In genomic region chr7:125147047-125147446, GRCh38 we compare ENCODE assay signal across 18 cellular contexts.
DNase-seq lines count a peak whose midpoint lies in the region; ATAC-seq and TF ChIP-seq lines count a peak whose summit lies in the region.
"Had no signal": no experiment of that assay in that cellular context is flagged by ENCODE, and none has a peak within 500 bp of the region (broad histone marks: within the 10 kb centered on the region; RNA-seq: fewer than 3 reads in every experiment).

No MANE protein-coding gene starts in this region.

- H3K9ac ChIP-seq in neural cell (ENCODE audit: low read length) = no peak overlapping the region
- H3K9ac ChIP-seq: BLaER1 treated with 17β-estradiol and CSF1 and Interleukin-3, amounts not matched to agents 10 nM and 100 nM had no signal

- H3K4me3 ChIP-seq in RWPE2 (ENCODE audit: severe bottlenecking) (no peak overlapping the region), epithelial cell of esophagus (ENCODE audit: low read length) (no peak overlapping the region), neural cell (ENCODE audit: low read length) (no peak overlapping the region)
- H3K4me3 ChIP-seq: A549; BLaER1 treated with 17β-estradiol and CSF1 and Interleukin-3, amounts not matched to agents 10 nM and 100 nM had no signal

- H3K4me2 ChIP-seq in neural cell (ENCODE audit: low read length) = no peak overlapping the region
- H3K4me2 ChIP-seq: A549; BLaER1 treated with 17β-estradiol and CSF1 and Interleukin-3, amounts not matched to agents 10 nM and 100 nM had no signal

- TF ChIP-seq RAD21 in neural cell (conservative IDR thresholded peaks at IDR 0.05) = no peak

- DNase-seq in NCI-H2171 treated with DMSO at 0.1 percent for 48 hours (lab: John Stamatoyannopoulos, UW) (peak; percentile 67), NCI-H2171 (lab: John Stamatoyannopoulos, UW) (no peak), RWPE2 (ENCODE audit: low spot score) (no peak), epithelial cell of esophagus (ENCODE audit: low read depth) (peak; percentile 74), NCI-H1417 (lab: John Stamatoyannopoulos, UW) (no peak)
- DNase-seq: AML-193; Caco-2; Calu3; CD4-positive, alpha-beta T cell; CD8-positive, alpha-beta T cell; DMS79 treated with DMSO at 0.1 percent for 48 hours; GF-D8 had no signal

- no peaks in the 10 kb centered on the region for H3K79me2 ChIP-seq in neural cell (replicated peaks; ENCODE audit: insufficient read depth, low read length)

- H3K27me3 ChIP-seq in RWPE2 (ENCODE audit: insufficient read depth, poor library complexity, severe bottlenecking) (no peaks in the 10 kb centered on the region), neural cell (ENCODE audit: insufficient read depth, low read depth, low read length) (no peaks in the 10 kb centered on the region)
- H3K27me3 ChIP-seq: BLaER1 treated with 17β-estradiol and CSF1 and Interleukin-3, amounts not matched to agents 10 nM and 100 nM had no signal

- H3K36me3 ChIP-seq in RWPE2 (ENCODE audit: low read depth) (no peaks in the 10 kb centered on the region), neural cell (ENCODE audit: insufficient read depth, low read length) (no peaks in the 10 kb centered on the region)
- H3K36me3 ChIP-seq: BLaER1 treated with 17β-estradiol and CSF1 and Interleukin-3, amounts not matched to agents 10 nM and 100 nM had no signal

- ATAC-seq in RWPE2 (ENCODE audit: low read depth) (peak; percentile 67), HG02885 (IDR thresholded peaks at IDR 0.05; ENCODE audit: poor library complexity, unreplicated experiment) (no peak)
- ATAC-seq: A549; CD8-positive, alpha-beta T cell had no signal

- H3K27ac ChIP-seq in RWPE2 (ENCODE audit: poor library complexity, severe bottlenecking) (no peak overlapping the region), neural cell (ENCODE audit: low read length) (no peak overlapping the region)
- H3K27ac ChIP-seq: 22Rv1; A549; BLaER1 treated with 17β-estradiol and CSF1 and Interleukin-3, amounts not matched to agents 10 nM and 100 nM; C4-2B had no signal

- H2AFZ ChIP-seq in neural cell (ENCODE audit: low read depth, low read length) = no peak overlapping the region

- no peaks in the 10 kb centered on the region for H3F3A ChIP-seq in neural cell (ENCODE audit: insufficient read depth, low read length, poor library complexity, severe bottlenecking)

- H4K20me1 ChIP-seq in neural cell (ENCODE audit: insufficient read depth) = no peaks in the 10 kb centered on the region
- H4K20me1 ChIP-seq: BLaER1 treated with 17β-estradiol and CSF1 and Interleukin-3, amounts not matched to agents 10 nM and 100 nM had no signal

- TF ChIP-seq CTCF in RWPE2 (IDR thresholded peaks at IDR 0.05; ENCODE audit: poor library complexity, severe bottlenecking) (no peak), epithelial cell of esophagus (IDR thresholded peaks at IDR 0.05; ENCODE audit: insufficient read depth, low read depth, low read length, missing control alignments) (no peak), neural cell (IDR thresholded peaks at IDR 0.05; ENCODE audit: poor library complexity, severe bottlenecking) (no peak)

- peak; percentile 91 for TF ChIP-seq EP300 in neural cell (conservative IDR thresholded peaks at IDR 0.05; ENCODE audit: poor library complexity, severe bottlenecking)

- H3K9me2 ChIP-seq in neural cell (ENCODE audit: insufficient read depth, low read length) = no peaks in the 10 kb centered on the region

- no peaks in the 10 kb centered on the region for H3K4me1 ChIP-seq in RWPE2 (ENCODE audit: insufficient read depth, poor library complexity, severe bottlenecking)
- H3K4me1 ChIP-seq: A549; BLaER1 treated with 17β-estradiol and CSF1 and Interleukin-3, amounts not matched to agents 10 nM and 100 nM; Caco-2 had no signal

- H3K9me3 ChIP-seq in RWPE2 (ENCODE audit: severe bottlenecking) (no peaks in the 10 kb centered on the region), neural cell (ENCODE audit: low read length) (no peaks in the 10 kb centered on the region)
- H3K9me3 ChIP-seq: A549; BLaER1 treated with 17β-estradiol and CSF1 and Interleukin-3, amounts not matched to agents 10 nM and 100 nM; Caco-2 had no signal

TF ChIP-seq in neural cell, 6 proteins besides CTCF, POLR2A, EP300 and RAD21:
- TF ChIP-seq SMC3 (conservative IDR thresholded peaks at IDR 0.05; ENCODE audit: poor library complexity) = no peak
- TF ChIP-seq POLR2AphosphoS5 (IDR thresholded peaks at IDR 0.05) = peak; percentile 62
- no peak for TF ChIP-seq EZH2 (IDR thresholded peaks at IDR 0.05; ENCODE audit: borderline replicate concordance, insufficient read depth, low read length, poor library complexity, severe bottlenecking)

Comparison
In these comparisons a context has a peak if more than half of its experiments do, and no peak if none do; other contexts are left out.
1. DNase-seq: peak in NCI-H2171 treated with DMSO at 0.1 percent for 48 hours (single experiment) and epithelial cell of esophagus (single experiment); none in NCI-H2171 (single experiment), RWPE2 (single experiment) and NCI-H1417 (0 of 3).